8 cellular contexts compared by ENCODE assay signal in genomic region chr2:16756831-16757644, GRCh38.
DNase-seq lines count a peak whose midpoint lies in the region; ATAC-seq, FAIRE-seq and TF ChIP-seq lines count a peak whose summit lies in the region.

No MANE protein-coding gene starts in this region.

- 16 to 20% methylated on average over 21 of the region's 21 CpGs for WGBS in GM23248 (ENCODE audit: low coverage in 1 of 2, low lambda C conversion rate in 2 of 2, missing lambda C conversion rate in 2 of 2), 2 experiments
- 21 to 24% methylated on average over 21 of the region's 21 CpGs for WGBS in pancreas, 2 donors

- H3K36me3 ChIP-seq in GM23248 (ENCODE audit: low read depth) = no peaks in the 10 kb centered on the region
- H3K36me3 ChIP-seq in pancreas = no peaks in the 10 kb centered on the region

- H3F3A ChIP-seq in GM23248 (ENCODE audit: insufficient read depth) = no peaks in the 10 kb centered on the region

- no peaks in the 10 kb centered on the region for H3K9me2 ChIP-seq in GM23248 (ENCODE audit: insufficient read depth)

- peaks cover 6% of the 10 kb centered on the region for H3K9me3 Mint-ChIP-seq in type B pancreatic cell

- H3K27ac ChIP-seq in GM23248 (no peak overlapping the region), pancreas (no peak overlapping the region)

- H3K9me3 ChIP-seq in GM23248 (ENCODE audit: low read depth) (no peaks in the 10 kb centered on the region), pancreas (no peaks in the 10 kb centered on the region)

- peaks cover 9% of the 10 kb centered on the region for H3K27me3 Mint-ChIP-seq in type B pancreatic cell

- ATAC-seq in pancreas = peak; percentile 81 to 98 (median 96)

- FAIRE-seq in pancreas (lab: Jason Lieb, UNC) = no peak

- no peak overlapping the region for H3K9ac ChIP-seq in GM23248

- no peaks in the 10 kb centered on the region for H3K79me2 ChIP-seq in GM23248 (ENCODE audit: insufficient read depth)

- H3K4me3 Mint-ChIP-seq in type B pancreatic cell = no peak overlapping the region

- TF ChIP-seq CTCF in pancreas (IDR thresholded peaks at IDR 0.05) (peak; percentile 75 to 87 (median 84)), type B pancreatic cell (conservative IDR thresholded peaks at IDR 0.05) (peak; percentile 97)

- no peaks in the 10 kb centered on the region for H3K36me3 Mint-ChIP-seq in type B pancreatic cell

- no peak overlapping the region for H3K4me3 ChIP-seq in GM23248
- no peak overlapping the region for H3K4me3 ChIP-seq in pancreas

- no peaks in the 10 kb centered on the region for H4K20me1 ChIP-seq in GM23248 (ENCODE audit: insufficient read depth)

- peak overlapping the region; percentile 38 for H3K27ac Mint-ChIP-seq in type B pancreatic cell

- H3K27me3 ChIP-seq in GM23248 (replicated peaks; ENCODE audit: insufficient read depth) (peaks cover 2% of the 10 kb centered on the region; the same call in 1 of the 2 replicates), pancreas (no peaks in the 10 kb centered on the region)

- H2AFZ ChIP-seq in GM23248 = no peak overlapping the region

- in situ Hi-C loops in G401 (cut with HindIII; ENCODE audit: low sequenced_read_pairs) = no loop called here
- in situ Hi-C loops in GM23248 (cut with MboI) = loop anchor here (10.0 to 25.0 kb wide), 2 partner anchors 142 to 1120 kb away; no protein-coding TSS in a partner anchor

- no peak overlapping the region for H3K4me2 ChIP-seq in GM23248 (ENCODE audit: unreplicated experiment)

- intact Hi-C loops in pancreas (cut with DNase I) = loop anchor here in 2 of 3 donors (5.0 kb wide), 1 partner anchor 145 kb away; no protein-coding TSS in a partner anchor

- peak; percentile 80 for DNase-seq in G401 (ENCODE audit: low spot score)
- DNase-seq in GM23248 = peak; percentile 70
- peak; percentile 65 for DNase-seq in LHCN-M2 (ENCODE audit: low read depth)
- DNase-seq in SHP77 treated with DMSO at 0.1 percent for 48 hours (lab: John Stamatoyannopoulos, UW) = peak; percentile 67
- DNase-seq in activated naive CD4-positive, alpha-beta T cell (lab: John Stamatoyannopoulos, UW) = peak; percentile 7 to 51 (median 36)
- DNase-seq in glomerular endothelial cell (ENCODE audit: extremely low read depth, low read depth, low spot score) = peak; percentile 10
- DNase-seq in pancreas = peak; percentile 48 to 86 (median 71)
- DNase-seq in type B pancreatic cell (ENCODE audit: extremely low spot score, unreplicated experiment) = peak; percentile 82

- peaks cover 4% of the 10 kb centered on the region for H3K4me1 Mint-ChIP-seq in type B pancreatic cell (ENCODE audit: unreplicated experiment)

- H3K4me1 ChIP-seq in GM23248 (ENCODE audit: insufficient read depth) = no peaks in the 10 kb centered on the region
- no peaks in the 10 kb centered on the region for H3K4me1 ChIP-seq in pancreas

Comparison
In these comparisons a context has a peak if more than half of its experiments do, and no peak if none do; other contexts are left out.
1. DNase-seq: peak in every context shown above with its lines; median percentile 82 in type B pancreatic cell; 80 in G401; 71 in pancreas; 70 in GM23248; 67 in SHP77 treated with DMSO at 0.1 percent for 48 hours; 65 in LHCN-M2; 36 in activated naive CD4-positive, alpha-beta T cell; 10 in glomerular endothelial cell.